8 cellular contexts compared by ENCODE assay signal in genomic region chr12:121806556-121807308, GRCh38. TPM values are rescaled to one million over a fixed set of nuclear protein-coding genes. Genes with fewer than 3 reads are reported as not detected.
DNase-seq lines count a peak whose midpoint lies in the region; ATAC-seq and TF ChIP-seq lines count a peak whose summit lies in the region.

No MANE protein-coding gene starts in this region.

- no peak overlapping the region for H3K27ac ChIP-seq in ectodermal cell (ENCODE audit: insufficient read depth, low read depth, low read length, poor library complexity, severe bottlenecking)

- H3K27me3 Mint-ChIP-seq in nephron progenitor cell (ENCODE audit: low read depth, poor library complexity), result no peaks in the 10 kb centered on the region

- H3K27ac Mint-ChIP-seq in nephron progenitor cell, result peak overlapping the region; percentile 77

- peaks cover 47% of the 10 kb centered on the region for H3K4me1 Mint-ChIP-seq in nephron progenitor cell

- peaks cover 15% of the 10 kb centered on the region for H3K36me3 ChIP-seq in ectodermal cell (ENCODE audit: control insufficient read depth, insufficient read depth, low read length)

- peak; percentile 34 for DNase-seq in EL
- peak; percentile 44 for DNase-seq in NCI-H2227 treated with DMSO at 0.1 percent for 48 hours (lab: John Stamatoyannopoulos, UW)
- DNase-seq in nephron progenitor cell, result peak; percentile 41
- no peak for DNase-seq in SKM-1 treated with dmso at 0.1 percent for 144 hours (lab: John Stamatoyannopoulos, UW; ENCODE audit: unreplicated experiment)
- DNase-seq in NCI-H2196 (lab: John Stamatoyannopoulos, UW; ENCODE audit: unreplicated experiment), result no peak

- peaks cover 21% of the 10 kb centered on the region for H3K36me3 Mint-ChIP-seq in nephron progenitor cell (ENCODE audit: low read depth)

- WGBS in ectodermal cell, 2 experiments, result 43 to 53% methylated on average over 19 of the region's 19 CpGs

- H3K4me3 ChIP-seq in ectodermal cell (ENCODE audit: insufficient read depth, low read depth, low read length), result peak overlapping the region; percentile 19

- H3K9me3 Mint-ChIP-seq in nephron progenitor cell, result no peaks in the 10 kb centered on the region

- H3K4me3 Mint-ChIP-seq in nephron progenitor cell, result peak overlapping the region; percentile 94

- H3K27me3 ChIP-seq in ectodermal cell (ENCODE audit: control insufficient read depth, insufficient read depth, low read length, poor library complexity, severe bottlenecking), result no peaks in the 10 kb centered on the region

- no peaks in the 10 kb centered on the region for H3K9me3 ChIP-seq in ectodermal cell (ENCODE audit: control insufficient read depth, low read length)

- H3K4me1 ChIP-seq in ectodermal cell (ENCODE audit: control insufficient read depth, insufficient read depth, low read length), result peaks cover 21% of the 10 kb centered on the region

- no peak for TF ChIP-seq CTCF in nephron progenitor cell (IDR thresholded peaks at IDR 0.05)

- ATAC-seq in HG02852 (IDR thresholded peaks at IDR 0.05; ENCODE audit: unreplicated experiment) (no peak), GM19467 (IDR thresholded peaks at IDR 0.05; ENCODE audit: unreplicated experiment) (no peak)

RNA-seq across cellular contexts. Expression of gene SETD1B, which starts 2.9 kb away (rescaled TPM):
- 15.0 TPM for polyA plus RNA-seq in ectodermal cell (2013, experiment 1 of 4)
- polyA plus RNA-seq in ectodermal cell (2013, experiment 2 of 4), result 17.0 TPM
- polyA plus RNA-seq in ectodermal cell (2013, experiment 3 of 4), result 13.2 TPM
- 15.1 TPM for polyA plus RNA-seq in ectodermal cell (2013, experiment 4 of 4)

RNA-seq across cellular contexts. Expression of gene RHOF, which starts 13.2 kb away (rescaled TPM):
- polyA plus RNA-seq in ectodermal cell (2013, experiment 1 of 4), result 26.7 TPM
- polyA plus RNA-seq in ectodermal cell (2013, experiment 2 of 4), result 27.0 TPM
- polyA plus RNA-seq in ectodermal cell (2013, experiment 3 of 4), result 19.1 TPM
- polyA plus RNA-seq in ectodermal cell (2013, experiment 4 of 4), result 22.4 TPM

RNA-seq across cellular contexts. Expression of gene HPD, which starts 51.9 kb away (rescaled TPM):
- not detected for polyA plus RNA-seq in ectodermal cell (2013, experiment 1 of 4)
- not detected for polyA plus RNA-seq in ectodermal cell (2013, experiment 2 of 4)
- 0.32 TPM for polyA plus RNA-seq in ectodermal cell (2013, experiment 3 of 4)
- polyA plus RNA-seq in ectodermal cell (2013, experiment 4 of 4), result not detected

Comparison
In these comparisons a context has a peak if more than half of its experiments do, and no peak if none do; other contexts are left out.
1. DNase-seq: peak in EL (single experiment), NCI-H2227 treated with DMSO at 0.1 percent for 48 hours (single experiment) and nephron progenitor cell (single experiment); none in SKM-1 treated with dmso at 0.1 percent for 144 hours (single experiment) and NCI-H2196 (single experiment).